21 cellular contexts compared by ENCODE assay signal in the genomic region with DNA sequence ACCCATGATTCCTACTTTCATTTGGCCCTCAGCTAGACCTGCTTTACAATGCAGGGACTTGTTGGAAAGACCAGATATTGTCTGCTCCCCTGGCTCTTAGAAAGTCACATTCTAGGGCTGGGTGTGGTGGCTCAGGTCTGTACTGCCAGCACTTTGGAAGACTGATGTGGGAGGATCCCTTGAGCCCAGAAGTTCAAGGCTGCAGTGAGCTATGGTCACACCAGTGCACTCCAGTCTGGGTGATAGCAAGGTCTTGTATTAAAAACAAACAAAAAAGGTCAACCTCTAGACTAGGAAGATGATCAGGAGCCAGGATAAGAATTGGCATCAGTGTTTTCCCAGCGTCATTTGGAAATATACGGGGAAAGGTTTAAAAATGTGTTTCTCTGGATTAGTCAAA.
"Had no signal": no experiment of that assay in that cellular context is flagged by ENCODE, and none has a peak within 500 bp of the region (broad histone marks: within the 10 kb centered on the region; RNA-seq: fewer than 3 reads in every experiment).

No MANE protein-coding gene starts in this region.

- H3K27ac Mint-ChIP-seq: activated CD8-positive, alpha-beta memory T cell treated with anti-CD3 and anti-CD28 coated beads, Interleukin-2, amount 10 ng/mL, durations not matched to agents 7 days and 5 days; activated naive CD4-positive, alpha-beta T cell treated with anti-CD3 and anti-CD28 coated beads, Interleukin-2, amount 10 ng/mL, durations not matched to agents 7 days and 5 days; activated T-helper 17 cell treated with anti-CD3 and anti-CD28 coated beads, Interleukin-2, amount 50 U/mL, for 72 hours; T-helper 17 cell; WTC11 had no signal

- H3K27me3 Mint-ChIP-seq: activated CD4-positive, alpha-beta T cell treated with anti-CD3 and anti-CD28 coated beads, Interleukin-2, amount 10 ng/mL, durations not matched to agents 24 days and 14 days had no signal

- H3K9me3 Mint-ChIP-seq: activated T-cell treated with anti-CD3 and anti-CD28 coated beads, Interleukin-2, amount 50 U/mL, for 4 hours; activated T-helper 17 cell treated with anti-CD3 and anti-CD28 coated beads, Interleukin-2, amount 50 U/mL, for 72 hours; WTC11 had no signal

- H3K4me3 Mint-ChIP-seq: activated CD4-positive, alpha-beta T cell treated with anti-CD3 and anti-CD28 coated beads, Interleukin-2, amount 10 ng/mL, durations not matched to agents 24 days and 14 days; activated CD8-positive, alpha-beta memory T cell treated with anti-CD3 and anti-CD28 coated beads, Interleukin-2, amount 10 ng/mL, durations not matched to agents 7 days and 5 days; activated naive CD4-positive, alpha-beta T cell treated with anti-CD3 and anti-CD28 coated beads, Interleukin-2, amount 10 ng/mL, durations not matched to agents 7 days and 5 days; activated T-cell treated with anti-CD3 and anti-CD28 coated beads, Interleukin-2, amount 50 U/mL, for 4 hours; activated T-helper 17 cell treated with anti-CD3 and anti-CD28 coated beads, Interleukin-2, amount 50 U/mL, for 72 hours; T-helper 17 cell; WTC11 had no signal

- H3K36me3 ChIP-seq: breast epithelium, MG63 had no signal

- H3K4me3 ChIP-seq: breast epithelium, MG63 had no signal

- H3K9me3 ChIP-seq: breast epithelium, MG63 had no signal

- ATAC-seq: activated CD8-positive, alpha-beta memory T cell treated with anti-CD3 and anti-CD28 coated beads, Interleukin-2, amount 10 ng/mL, durations not matched to agents 7 days and 5 days; activated T-cell treated with anti-CD3 and anti-CD28 coated beads, Interleukin-2, amount 50 U/mL, for 4 hours; T-helper 17 cell; WTC11 had no signal

- H3K36me3 Mint-ChIP-seq: activated CD8-positive, alpha-beta memory T cell treated with anti-CD3 and anti-CD28 coated beads, Interleukin-2, amount 10 ng/mL, durations not matched to agents 7 days and 5 days; WTC11 had no signal

- H3K27ac ChIP-seq: breast epithelium had no signal

- H3K4me1 ChIP-seq: breast epithelium had no signal

- DNase-seq: activated CD4-positive, alpha-beta T cell treated with anti-CD3 and anti-CD28 coated beads for 1 hour; activated CD4-positive, alpha-beta T cell treated with anti-CD3 and anti-CD28 coated beads, Interleukin-2, amount 10 ng/mL, durations not matched to agents 24 days and 14 days; activated CD4-positive, alpha-beta T cell treated with anti-CD3 and anti-CD28 coated beads, Interleukin-2, amount 50 U/mL, for 48 hours; activated CD8-positive, alpha-beta memory T cell treated with anti-CD3 and anti-CD28 coated beads, Interleukin-2, amount 10 ng/mL, durations not matched to agents 7 days and 5 days; activated gamma-delta T cell treated with Interleukin-2 at 50 U/mL for 16 hours; activated naive CD4-positive, alpha-beta T cell treated with anti-CD3 and anti-CD28 coated beads, Interleukin-2, amount 10 ng/mL, durations not matched to agents 7 days and 5 days; activated T-cell treated with anti-CD3 and anti-CD28 coated beads, Interleukin-2, amount 50 U/mL, for 4 hours; MG63; NCI-H1092 treated with DMSO at 0.1 percent for 48 hours; NCI-H1417 treated with DMSO at 0.1 percent for 48 hours; NCI-H1694; NCI-H2029; NCI-H2107; NCI-H345; NCI-H510A treated with DMSO at 0.1 percent for 48 hours; SIG-M5; T-helper 17 cell; T-helper 9 cell had no signal

- H3K27me3 ChIP-seq: breast epithelium, MG63 had no signal
